16 cellular contexts compared by ENCODE assay signal in the genomic region with DNA sequence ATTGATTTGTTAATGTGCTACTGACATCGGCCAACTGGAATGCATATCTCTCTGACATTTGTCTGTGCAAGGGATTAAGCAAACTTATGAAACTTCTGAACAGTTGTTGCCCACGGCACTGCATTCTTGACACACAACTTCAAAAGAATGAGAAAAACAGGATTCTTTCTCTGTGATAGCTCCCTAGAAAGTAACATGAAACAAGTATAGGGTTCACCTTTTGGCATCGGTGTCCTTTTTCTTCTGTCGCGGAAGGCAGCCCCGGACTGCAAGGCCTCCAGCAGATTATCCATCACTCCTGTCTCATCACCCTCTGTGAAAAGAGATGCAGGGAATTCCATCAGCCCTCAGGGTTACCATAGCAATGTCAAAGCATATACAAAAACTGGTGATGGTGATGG.
A peak's percentile ranks its signal among the peaks of the same experiment; 100 is the strongest.
DNase-seq lines count a peak whose midpoint lies in the region; ATAC-seq and TF ChIP-seq lines count a peak whose summit lies in the region.
"Had no signal": no experiment of that assay in that cellular context is flagged by ENCODE, and none has a peak within 500 bp of the region (broad histone marks: within the 10 kb centered on the region; RNA-seq: fewer than 3 reads in every experiment).

No MANE protein-coding gene starts in this region.

- POLR2A ChIA-PET in WTC11 (lab: Charles Lee): no interaction called here
- POLR2A ChIA-PET in activated CD4-positive, alpha-beta memory T cell treated with anti-CD3 and anti-CD28 coated beads for 36 hours (lab: Charles Lee): no interaction called here

- no peaks in the 10 kb centered on the region for H4K20me1 ChIP-seq in GM23338 (replicated peaks; ENCODE audit: insufficient read depth)

- CTCF ChIA-PET in WTC11 (lab: Charles Lee): no interaction called here
- CTCF ChIA-PET in activated CD4-positive, alpha-beta memory T cell treated with anti-CD3 and anti-CD28 coated beads for 36 hours (lab: Charles Lee): interaction anchor here (0.6 kb wide), 1 partner anchor 94 kb away, joined by 3 read pairs; no protein-coding TSS in a partner anchor

- H3K36me3 ChIP-seq in GM23338 (ENCODE audit: insufficient read depth): no peaks in the 10 kb centered on the region
- H3K36me3 ChIP-seq: neutrophil had no signal

- no peaks in the 10 kb centered on the region for H3K9me2 ChIP-seq in GM23338 (ENCODE audit: insufficient read depth)

- H3K79me2 ChIP-seq in GM23338 (replicated peaks; ENCODE audit: insufficient read depth): no peaks in the 10 kb centered on the region

- no peaks in the 10 kb centered on the region for H3K9me3 Mint-ChIP-seq in GM23338
- H3K9me3 Mint-ChIP-seq in WTC11: no peaks in the 10 kb centered on the region
- no peaks in the 10 kb centered on the region for H3K9me3 Mint-ChIP-seq in natural killer cell
- H3K9me3 Mint-ChIP-seq in activated CD4-positive, alpha-beta memory T cell treated with anti-CD3 and anti-CD28 coated beads for 36 hours: no peaks in the 10 kb centered on the region

- H3K4me3 ChIP-seq in GM23338: no peak overlapping the region
- no peak overlapping the region for H3K4me3 ChIP-seq in retinal pigment epithelial cell (ENCODE audit: low read length)

- H3K36me3 Mint-ChIP-seq in GM23338 (ENCODE audit: low read depth) (no peaks in the 10 kb centered on the region), WTC11 (no peaks in the 10 kb centered on the region), natural killer cell (no peaks in the 10 kb centered on the region)
- H3K36me3 Mint-ChIP-seq in activated CD4-positive, alpha-beta memory T cell treated with anti-CD3 and anti-CD28 coated beads for 36 hours: no peaks in the 10 kb centered on the region

- H3K4me1 Mint-ChIP-seq in GM23338 (peaks cover 1% of the 10 kb centered on the region), WTC11 (peaks cover 3% of the 10 kb centered on the region; the same call in 1 of the 2 replicates), natural killer cell (no peaks in the 10 kb centered on the region)
- peaks cover 3% of the 10 kb centered on the region for H3K4me1 Mint-ChIP-seq in activated CD4-positive, alpha-beta memory T cell treated with anti-CD3 and anti-CD28 coated beads for 36 hours (ENCODE audit: low read depth)

- no peaks in the 10 kb centered on the region for H3F3A ChIP-seq in GM23338 (replicated peaks; ENCODE audit: low read depth)

- H3K27me3 ChIP-seq in GM23338 (ENCODE audit: insufficient read depth) (no peaks in the 10 kb centered on the region), foreskin keratinocyte (no peaks in the 10 kb centered on the region)
- H3K27me3 ChIP-seq: neutrophil had no signal

- intact Hi-C loops in natural killer cell (cut with micrococcal nuclease): no loop called here
- intact Hi-C loops in activated CD4-positive, alpha-beta memory T cell treated with anti-CD3 and anti-CD28 coated beads for 36 hours (cut with micrococcal nuclease): no loop called here

- peak; percentile 30 for DNase-seq in GM23338 (ENCODE audit: low spot score)
- no peak for DNase-seq in WTC11 (ENCODE audit: low spot score)
- peak; percentile 61 to 85 for DNase-seq in foreskin keratinocyte
- peak; percentile 72 for DNase-seq in retinal pigment epithelial cell (ENCODE audit: low read depth)
- DNase-seq in activated gamma-delta T cell (lab: John Stamatoyannopoulos, UW): no peak
- no peak for DNase-seq in natural killer cell
- DNase-seq in activated CD4-positive, alpha-beta memory T cell treated with anti-CD3 and anti-CD28 coated beads for 36 hours: no peak
- DNase-seq: activated CD4-positive, alpha-beta T cell treated with anti-CD3 and anti-CD28 coated beads, Interleukin-2, amount 50 U/mL, for 1 hour; activated naive CD4-positive, alpha-beta T cell; DMS53; NCI-H526 treated with DMSO at 0.1 percent for 48 hours; stimulated activated CD4-positive, alpha-beta T cell treated with anti-CD3 and anti-CD28 coated beads, Interleukin-4, amount 100 ng/mL, for 24 hours; substantia nigra had no signal

- ATAC-seq in GM23338 (no peak), WTC11 (peak; percentile 43; the same call in 1 of the 2 replicates), foreskin keratinocyte (peak; percentile 68), GM19455 (IDR thresholded peaks at IDR 0.05; ENCODE audit: unreplicated experiment) (no peak), natural killer cell (no peak)
- ATAC-seq: HCT116 had no signal

- H3K4me3 Mint-ChIP-seq in GM23338 (no peak overlapping the region), WTC11 (no peak overlapping the region), natural killer cell (no peak overlapping the region)
- no peak overlapping the region for H3K4me3 Mint-ChIP-seq in activated CD4-positive, alpha-beta memory T cell treated with anti-CD3 and anti-CD28 coated beads for 36 hours

- no peaks in the 10 kb centered on the region for H3K27me3 Mint-ChIP-seq in GM23338 (ENCODE audit: insufficient read depth, low read depth, poor library complexity)
- no peaks in the 10 kb centered on the region for H3K27me3 Mint-ChIP-seq in WTC11 (ENCODE audit: low read depth)
- H3K27me3 Mint-ChIP-seq in natural killer cell (ENCODE audit: low read depth in 2 of 2): no peaks in the 10 kb centered on the region
- peaks cover 2% of the 10 kb centered on the region for H3K27me3 Mint-ChIP-seq in activated CD4-positive, alpha-beta memory T cell treated with anti-CD3 and anti-CD28 coated beads for 36 hours

- no peak overlapping the region for H3K4me2 ChIP-seq in GM23338

- no peak for TF ChIP-seq CTCF in GM23338 (conservative IDR thresholded peaks at IDR 0.05; ENCODE audit: low read depth in 2 of 2)
- TF ChIP-seq CTCF in WTC11 (IDR thresholded peaks at IDR 0.05): no peak
- TF ChIP-seq CTCF in foreskin keratinocyte (conservative IDR thresholded peaks at IDR 0.05): no peak
- TF ChIP-seq CTCF in retinal pigment epithelial cell (conservative IDR thresholded peaks at IDR 0.05; ENCODE audit: low read depth, low read length): no peak
- TF ChIP-seq CTCF in natural killer cell (IDR thresholded peaks at IDR 0.05): no peak

- H3K27ac ChIP-seq in GM23338 (ENCODE audit: low read depth) (no peak overlapping the region), foreskin keratinocyte (no peak overlapping the region)
- H3K27ac ChIP-seq: neutrophil had no signal

- no peak overlapping the region for H3K27ac Mint-ChIP-seq in GM23338
- no peak overlapping the region for H3K27ac Mint-ChIP-seq in WTC11
- H3K27ac Mint-ChIP-seq in natural killer cell: no peak overlapping the region
- H3K27ac Mint-ChIP-seq in activated CD4-positive, alpha-beta memory T cell treated with anti-CD3 and anti-CD28 coated beads for 36 hours: no peak overlapping the region

- H2AFZ ChIP-seq in GM23338: no peak overlapping the region

- no peaks in the 10 kb centered on the region for H3K4me1 ChIP-seq in GM23338 (ENCODE audit: insufficient read depth)
- peaks cover 40% of the 10 kb centered on the region for H3K4me1 ChIP-seq in foreskin keratinocyte

TF ChIP-seq in GM23338, 12 proteins besides CTCF, POLR2A, EP300 and RAD21:
- TF ChIP-seq ZNF114 (CRISPR knock-in tag; IDR thresholded peaks at IDR 0.05): no peak
- no peak for TF ChIP-seq EZH2phosphoT487 (IDR thresholded peaks at IDR 0.05; ENCODE audit: unreplicated experiment)
TF ChIP-seq in GM23338: peak in this region for 0.

TF ChIP-seq in WTC11, 78 proteins besides CTCF, POLR2A, EP300 and RAD21 (continues in another document):
- no peak for TF ChIP-seq NR1H2 (CRISPR knock-in tag; IDR thresholded peaks at IDR 0.05)
- TF ChIP-seq ELF4 (CRISPR knock-in tag; IDR thresholded peaks at IDR 0.05; ENCODE audit: low read depth): no peak
- TF ChIP-seq SMAD3 (CRISPR knock-in tag; IDR thresholded peaks at IDR 0.05; ENCODE audit: borderline replicate concordance): no peak
- TF ChIP-seq, protein P1, sequence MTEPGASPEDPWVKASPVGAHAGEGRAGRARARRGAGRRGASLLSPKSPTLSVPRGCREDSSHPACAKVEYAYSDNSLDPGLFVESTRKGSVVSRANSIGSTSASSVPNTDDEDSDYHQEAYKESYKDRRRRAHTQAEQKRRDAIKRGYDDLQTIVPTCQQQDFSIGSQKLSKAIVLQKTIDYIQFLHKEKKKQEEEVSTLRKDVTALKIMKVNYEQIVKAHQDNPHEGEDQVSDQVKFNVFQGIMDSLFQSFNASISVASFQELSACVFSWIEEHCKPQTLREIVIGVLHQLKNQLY (CRISPR knock-in tag; IDR thresholded peaks at IDR 0.05): no peak
- TF ChIP-seq, protein P2, sequence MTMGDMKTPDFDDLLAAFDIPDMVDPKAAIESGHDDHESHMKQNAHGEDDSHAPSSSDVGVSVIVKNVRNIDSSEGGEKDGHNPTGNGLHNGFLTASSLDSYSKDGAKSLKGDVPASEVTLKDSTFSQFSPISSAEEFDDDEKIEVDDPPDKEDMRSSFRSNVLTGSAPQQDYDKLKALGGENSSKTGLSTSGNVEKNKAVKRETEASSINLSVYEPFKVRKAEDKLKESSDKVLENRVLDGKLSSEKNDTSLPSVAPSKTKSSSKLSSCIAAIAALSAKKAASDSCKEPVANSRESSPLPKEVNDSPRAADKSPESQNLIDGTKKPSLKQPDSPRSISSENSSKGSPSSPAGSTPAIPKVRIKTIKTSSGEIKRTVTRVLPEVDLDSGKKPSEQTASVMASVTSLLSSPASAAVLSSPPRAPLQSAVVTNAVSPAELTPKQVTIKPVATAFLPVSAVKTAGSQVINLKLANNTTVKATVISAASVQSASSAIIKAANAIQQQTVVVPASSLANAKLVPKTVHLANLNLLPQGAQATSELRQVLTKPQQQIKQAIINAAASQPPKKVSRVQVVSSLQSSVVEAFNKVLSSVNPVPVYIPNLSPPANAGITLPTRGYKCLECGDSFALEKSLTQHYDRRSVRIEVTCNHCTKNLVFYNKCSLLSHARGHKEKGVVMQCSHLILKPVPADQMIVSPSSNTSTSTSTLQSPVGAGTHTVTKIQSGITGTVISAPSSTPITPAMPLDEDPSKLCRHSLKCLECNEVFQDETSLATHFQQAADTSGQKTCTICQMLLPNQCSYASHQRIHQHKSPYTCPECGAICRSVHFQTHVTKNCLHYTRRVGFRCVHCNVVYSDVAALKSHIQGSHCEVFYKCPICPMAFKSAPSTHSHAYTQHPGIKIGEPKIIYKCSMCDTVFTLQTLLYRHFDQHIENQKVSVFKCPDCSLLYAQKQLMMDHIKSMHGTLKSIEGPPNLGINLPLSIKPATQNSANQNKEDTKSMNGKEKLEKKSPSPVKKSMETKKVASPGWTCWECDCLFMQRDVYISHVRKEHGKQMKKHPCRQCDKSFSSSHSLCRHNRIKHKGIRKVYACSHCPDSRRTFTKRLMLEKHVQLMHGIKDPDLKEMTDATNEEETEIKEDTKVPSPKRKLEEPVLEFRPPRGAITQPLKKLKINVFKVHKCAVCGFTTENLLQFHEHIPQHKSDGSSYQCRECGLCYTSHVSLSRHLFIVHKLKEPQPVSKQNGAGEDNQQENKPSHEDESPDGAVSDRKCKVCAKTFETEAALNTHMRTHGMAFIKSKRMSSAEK (CRISPR knock-in tag; IDR thresholded peaks at IDR 0.05; ENCODE audit: borderline replicate concordance): no peak
- no peak for TF ChIP-seq NR2C2 (CRISPR knock-in tag; IDR thresholded peaks at IDR 0.05)
- TF ChIP-seq ZNF219 (CRISPR knock-in tag; IDR thresholded peaks at IDR 0.05; ENCODE audit: borderline replicate concordance): no peak
- TF ChIP-seq ZNF671 (CRISPR knock-in tag; IDR thresholded peaks at IDR 0.05): no peak
- TF ChIP-seq ZNF232 (CRISPR knock-in tag; IDR thresholded peaks at IDR 0.05): no peak

Comparison
In these comparisons a context has a peak if more than half of its experiments do, and no peak if none do; other contexts are left out.
1. ATAC-seq: peak in WTC11 (single experiment) and foreskin keratinocyte (single experiment); none in GM23338 (single experiment), GM19455 (single experiment) and natural killer cell (0 of 3).
2. DNase-seq: peak in GM23338 (single experiment), foreskin keratinocyte (2 of 2) and retinal pigment epithelial cell (single experiment); none in WTC11 (single experiment), activated gamma-delta T cell (single experiment), natural killer cell (single experiment) and activated CD4-positive, alpha-beta memory T cell treated with anti-CD3 and anti-CD28 coated beads for 36 hours (single experiment).